ENCODE assay signal across 8 cellular contexts in the genomic region with DNA sequence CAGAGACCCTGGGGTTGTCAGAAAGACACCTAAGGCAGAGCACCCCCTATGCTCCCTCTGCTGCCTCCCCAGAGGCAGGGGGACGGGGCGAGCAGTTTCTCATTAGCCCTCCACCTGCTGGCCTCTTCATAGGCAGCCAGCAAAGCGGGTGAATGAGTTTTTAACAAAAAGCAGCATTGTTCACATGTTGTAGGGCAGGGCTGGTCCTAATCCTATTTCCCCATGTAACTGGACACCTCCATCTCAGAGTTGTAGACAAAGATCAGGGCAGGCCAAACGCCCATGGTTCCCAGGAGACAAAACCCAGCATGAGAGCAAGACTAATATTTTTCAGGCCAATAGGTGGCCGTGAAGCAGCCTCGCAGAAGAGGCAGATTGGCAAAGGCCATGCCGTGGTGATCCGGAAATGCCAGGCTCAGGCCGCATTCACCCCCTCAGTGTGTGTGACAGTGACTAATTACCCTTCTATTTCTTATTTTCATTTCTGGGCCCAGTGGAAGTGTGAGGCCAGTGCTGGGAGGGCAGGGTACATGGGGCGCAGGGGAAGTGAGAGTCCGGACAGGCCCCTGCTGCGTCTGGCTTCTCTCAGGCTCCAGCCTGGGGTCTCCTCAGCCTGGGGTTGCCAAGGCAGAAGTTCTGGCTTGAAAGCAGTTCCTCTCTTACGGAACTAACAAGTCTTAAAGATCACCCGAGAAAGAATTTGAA.
A peak's percentile ranks its signal among the peaks of the same experiment; 100 is the strongest.
DNase-seq lines count a peak whose midpoint lies in the region; ATAC-seq and TF ChIP-seq lines count a peak whose summit lies in the region.

No MANE protein-coding gene starts in this region.

- H3K36me3 ChIP-seq in OCI-LY3 (replicated peaks; ENCODE audit: low read depth, low read length), result no peaks in the 10 kb centered on the region
- no peaks in the 10 kb centered on the region for H3K36me3 ChIP-seq in endocrine pancreas (ENCODE audit: control insufficient read depth, insufficient read depth, low read length)
- H3K36me3 ChIP-seq in aorta (ENCODE audit: control insufficient read depth in 1 of 2, insufficient read depth in 2 of 2, low read length in 1 of 2), result no peaks in the 10 kb centered on the region

- H3K27me3 Mint-ChIP-seq in mesothelial cell of epicardium (ENCODE audit: low read depth), result no peaks in the 10 kb centered on the region

- H3K4me2 ChIP-seq in OCI-LY3 (ENCODE audit: low read length), result peak overlapping the region; percentile 83

- H3K4me1 ChIP-seq in OCI-LY3 (ENCODE audit: low read length) (peaks cover 29% of the 10 kb centered on the region), endocrine pancreas (ENCODE audit: control insufficient read depth, insufficient read depth, low read length) (no peaks in the 10 kb centered on the region), aorta (ENCODE audit: control insufficient read depth in 1 of 2, insufficient read depth in 2 of 2, low read length in 2 of 2) (no peaks in the 10 kb centered on the region)

- H3K36me3 Mint-ChIP-seq in mesothelial cell of epicardium, result peaks cover 48% of the 10 kb centered on the region

- no peaks in the 10 kb centered on the region for H3K27me3 ChIP-seq in OCI-LY3 (ENCODE audit: low read depth, low read length)
- H3K27me3 ChIP-seq in endocrine pancreas (ENCODE audit: control insufficient read depth, insufficient read depth, low read length), result no peaks in the 10 kb centered on the region
- H3K27me3 ChIP-seq in aorta (ENCODE audit: control insufficient read depth in 1 of 2, insufficient read depth in 2 of 2, low read length in 1 of 2), result no peaks in the 10 kb centered on the region

- H3K9ac ChIP-seq in OCI-LY3 (ENCODE audit: low read length) (peak overlapping the region; percentile 61), endocrine pancreas (ENCODE audit: control insufficient read depth, insufficient read depth, low read length) (peak overlapping the region; percentile 58)

- H3K9me3 Mint-ChIP-seq in mesothelial cell of epicardium, result no peaks in the 10 kb centered on the region

- H3K27ac ChIP-seq in OCI-LY3 (ENCODE audit: low read length) (peak overlapping the region; percentile 25; the same call in 1 of the 2 replicates), aorta (ENCODE audit: low read depth in 1 of 2, low read length in 2 of 2) (peak overlapping the region; percentile 24 to 88)

- H3K9me3 ChIP-seq in OCI-LY3 (ENCODE audit: insufficient read depth, low read length), result no peaks in the 10 kb centered on the region
- no peaks in the 10 kb centered on the region for H3K9me3 ChIP-seq in endocrine pancreas (ENCODE audit: control insufficient read depth, low read length)
- H3K9me3 ChIP-seq in aorta (ENCODE audit: control insufficient read depth, low read length), result no peaks in the 10 kb centered on the region

- no peaks in the 10 kb centered on the region for H4K20me1 ChIP-seq in OCI-LY3 (ENCODE audit: insufficient read depth, low read length)

- ATAC-seq in GM19035 (IDR thresholded peaks at IDR 0.05; ENCODE audit: unreplicated experiment), result peak; percentile 76
- peak; percentile 70 for ATAC-seq in HG03159 (IDR thresholded peaks at IDR 0.05; ENCODE audit: unreplicated experiment)
- ATAC-seq in aorta (ENCODE audit: low FRiP score), result peak; percentile 37

- WGBS in aorta, 2 donors, result 7 to 11% methylated on average over 14 of the region's 14 CpGs

- DNase-seq in AG09309 (ENCODE audit: low read depth), result peak; percentile 38
- DNase-seq in mesothelial cell of epicardium (ENCODE audit: low spot score in 2 of 2, unreplicated experiment in 2 of 2), result no peak
- DNase-seq in aorta, result peak in 1 of 2 donors; percentile 78
- no peak for DNase-seq in stimulated activated CD4-positive, alpha-beta T cell treated with anti-CD3 and anti-CD28 coated beads, Interleukin-2, amount 100 ng/mL, for 48 hours

- no peaks in the 10 kb centered on the region for H3K79me2 ChIP-seq in OCI-LY3 (ENCODE audit: low read length)

- peak overlapping the region; percentile 63 for H2AFZ ChIP-seq in OCI-LY3 (ENCODE audit: low read depth, low read length)

- TF ChIP-seq CTCF in AG09309 (IDR thresholded peaks at IDR 0.05; ENCODE audit: control insufficient read depth, insufficient read depth, low read depth, low read length, missing control alignments) (peak; percentile 49), OCI-LY3 (IDR thresholded peaks at IDR 0.05; ENCODE audit: low read depth, low read length) (no peak), mesothelial cell of epicardium (IDR thresholded peaks at IDR 0.05; ENCODE audit: unreplicated experiment) (peak; percentile 31)

- H3K4me1 Mint-ChIP-seq in mesothelial cell of epicardium, result peaks cover 23% of the 10 kb centered on the region

- H3K4me3 ChIP-seq in AG09309 (ENCODE audit: control insufficient read depth, low read depth, low read length), result peak overlapping the region; percentile 19
- H3K4me3 ChIP-seq in OCI-LY3 (ENCODE audit: low read length), result peak overlapping the region; percentile 67
- H3K4me3 ChIP-seq in endocrine pancreas (ENCODE audit: control insufficient read depth, insufficient read depth, low read length), result no peak overlapping the region
- H3K4me3 ChIP-seq in aorta (ENCODE audit: low read length in 2 of 2), result no peak overlapping the region

- peak overlapping the region; percentile 88 for H3K27ac Mint-ChIP-seq in mesothelial cell of epicardium

- no peak overlapping the region for H3K4me3 Mint-ChIP-seq in mesothelial cell of epicardium

- intact Hi-C loops in aorta (cut with DNase I), result loop anchor here in 1 of 2 donors (5.0 kb wide), 1 partner anchor 64 kb away; a partner anchor contains a TSS

Comparison
In these comparisons a context has a peak if more than half of its experiments do, and no peak if none do; other contexts are left out.
1. H3K4me3 ChIP-seq: peak in AG09309 (single experiment) and OCI-LY3 (single experiment); none in endocrine pancreas (single experiment) and aorta (0 of 2).
2. Peak in every context shown above with its lines, with median percentiles within 50 percentile points of each other: ATAC-seq.